In the genomic region with DNA sequence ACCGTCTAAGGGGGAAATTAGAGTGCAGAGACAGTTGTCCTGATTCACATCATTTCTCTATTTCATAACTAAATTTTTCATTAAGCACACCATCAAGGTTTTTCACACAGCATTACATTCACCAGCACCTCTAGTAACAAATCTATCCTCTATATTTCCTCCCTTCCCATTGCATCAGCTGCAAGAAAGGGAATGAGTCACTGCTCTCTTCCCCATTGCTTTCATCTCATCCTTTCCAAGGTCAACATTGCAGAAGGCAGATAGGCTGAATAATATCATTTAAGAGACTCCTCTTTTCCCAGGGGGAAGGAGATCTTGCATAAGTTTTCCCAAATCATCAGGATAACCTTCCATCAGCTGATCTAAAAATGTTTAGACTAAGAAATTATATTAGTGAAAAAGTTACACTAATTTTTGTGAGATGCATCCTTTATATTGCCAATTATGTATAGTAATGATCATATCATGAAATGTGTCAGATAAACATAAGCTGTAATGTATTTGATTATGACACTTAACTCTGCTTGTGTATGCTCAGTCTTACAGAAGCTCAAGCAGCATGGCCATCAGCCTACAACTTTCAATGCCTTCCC, we compare ENCODE assay signal across 9 cellular contexts. TPM values are rescaled to one million over a fixed set of nuclear protein-coding genes. Genes with fewer than 3 reads are reported as not detected.
A peak's percentile ranks its signal among the peaks of the same experiment; 100 is the strongest.
DNase-seq lines count a peak whose midpoint lies in the region; ATAC-seq lines count a peak whose summit lies in the region.
"Had no signal": no experiment of that assay in that cellular context is flagged by ENCODE, and none has a peak within 500 bp of the region (broad histone marks: within the 10 kb centered on the region; RNA-seq: fewer than 3 reads in every experiment).

No MANE protein-coding gene starts in this region.

- peak; percentile 64 for DNase-seq in Caki2 (ENCODE audit: low read depth)
- peak; percentile 15 for DNase-seq in HuH-7 (ENCODE audit: low spot score)
- DNase-seq in activated naive CD8-positive, alpha-beta T cell treated with anti-CD3 and anti-CD28 coated beads, Interleukin-2, amount 50 U/mL, for 24 hours: no peak
- DNase-seq in mesenchymal stem cell: peak; percentile 77
- no peak for DNase-seq in NCI-H2227 treated with DMSO at 0.1 percent for 48 hours (lab: John Stamatoyannopoulos, UW)
- DNase-seq in NCI-H1417 (lab: John Stamatoyannopoulos, UW): no peak
- DNase-seq in NCI-H82 treated with DMSO at 0.1 percent for 48 hours (lab: John Stamatoyannopoulos, UW; ENCODE audit: unreplicated experiment): no peak
- DNase-seq: heart left ventricle had no signal

- H3K4me1 Mint-ChIP-seq in activated naive CD8-positive, alpha-beta T cell treated with anti-CD3 and anti-CD28 coated beads, Interleukin-2, amount 50 U/mL, for 24 hours: peaks cover 55% of the 10 kb centered on the region

- peak overlapping the region; percentile 79 for H3K27ac Mint-ChIP-seq in activated naive CD8-positive, alpha-beta T cell treated with anti-CD3 and anti-CD28 coated beads, Interleukin-2, amount 50 U/mL, for 24 hours

- H3K18ac ChIP-seq in mesenchymal stem cell (ENCODE audit: low read depth in 1 of 2, low read length in 2 of 2): no peak overlapping the region

- ATAC-seq in activated naive CD8-positive, alpha-beta T cell treated with anti-CD3 and anti-CD28 coated beads, Interleukin-2, amount 50 U/mL, for 24 hours: no peak
- no peak for ATAC-seq in GM21515 (IDR thresholded peaks at IDR 0.05; ENCODE audit: unreplicated experiment)

- no peak overlapping the region for H3K14ac ChIP-seq in mesenchymal stem cell (ENCODE audit: low read length in 2 of 2)

- H2BK5ac ChIP-seq in mesenchymal stem cell (ENCODE audit: low read depth, low read length, poor library complexity, severe bottlenecking): no peak overlapping the region

- no peaks in the 10 kb centered on the region for H3K36me3 ChIP-seq in mesenchymal stem cell (ENCODE audit: control insufficient read depth in 1 of 2, insufficient read depth in 2 of 2, low read depth in 1 of 2, low read length in 2 of 2)
- H3K36me3 ChIP-seq: heart left ventricle had no signal

- H4K91ac ChIP-seq in mesenchymal stem cell (ENCODE audit: low read length): no peak overlapping the region

- no peak overlapping the region for H4K8ac ChIP-seq in mesenchymal stem cell (ENCODE audit: low read length)

- peak overlapping the region; percentile 72 for H3K9ac ChIP-seq in mesenchymal stem cell (ENCODE audit: low read length)

- in situ Hi-C loops in Caki2 (cut with HindIII; ENCODE audit: low pct_unique_long_range_greater_than_20kb, low sequenced_read_pairs): no loop called here

- peak overlapping the region; percentile 65 for H3K27ac ChIP-seq in mesenchymal stem cell (ENCODE audit: low read length, poor library complexity, severe bottlenecking)

- H3K4me1 ChIP-seq in mesenchymal stem cell (ENCODE audit: control insufficient read depth, insufficient read depth, low read depth, low read length): peaks cover 4% of the 10 kb centered on the region

- H2BK15ac ChIP-seq in mesenchymal stem cell (ENCODE audit: low read depth, poor library complexity, severe bottlenecking): no peak overlapping the region

- H2AK5ac ChIP-seq in mesenchymal stem cell (ENCODE audit: low read length, severe bottlenecking): no peak overlapping the region

- WGBS in mesenchymal stem cell: 93% methylated on average over 1 of the region's 1 CpG

- H3K79me1 ChIP-seq in mesenchymal stem cell (replicated peaks; ENCODE audit: low read length, poor library complexity, severe bottlenecking): peaks cover 16% of the 10 kb centered on the region

- peaks cover 30% of the 10 kb centered on the region for H3K36me3 Mint-ChIP-seq in activated naive CD8-positive, alpha-beta T cell treated with anti-CD3 and anti-CD28 coated beads, Interleukin-2, amount 50 U/mL, for 24 hours (ENCODE audit: low read depth)

- no peak overlapping the region for H3K4me2 ChIP-seq in mesenchymal stem cell (ENCODE audit: low read length, poor library complexity, severe bottlenecking)

- H3K4me3 ChIP-seq in mesenchymal stem cell (ENCODE audit: insufficient read depth in 1 of 2, low read depth in 1 of 2, low read length in 2 of 2): peak overlapping the region in 1 of 2 experiments; percentile 24
- H3K4me3 ChIP-seq: heart left ventricle had no signal

- H3K9me3 ChIP-seq in mesenchymal stem cell (ENCODE audit: control insufficient read depth, low read length): no peaks in the 10 kb centered on the region
- H3K9me3 ChIP-seq: heart left ventricle had no signal

- H2AFZ ChIP-seq in mesenchymal stem cell (ENCODE audit: low read depth, low read length): no peak overlapping the region

- no peak overlapping the region for H3K4ac ChIP-seq in mesenchymal stem cell (ENCODE audit: low read depth in 1 of 2, low read length in 2 of 2)

- peak overlapping the region; percentile 24 for H3K4me3 Mint-ChIP-seq in activated naive CD8-positive, alpha-beta T cell treated with anti-CD3 and anti-CD28 coated beads, Interleukin-2, amount 50 U/mL, for 24 hours

- no peak overlapping the region for H3K23ac ChIP-seq in mesenchymal stem cell (ENCODE audit: low read length in 2 of 2)

- H2BK12ac ChIP-seq in mesenchymal stem cell (ENCODE audit: low read length in 2 of 2): no peak overlapping the region

- H3K27me3 Mint-ChIP-seq in activated naive CD8-positive, alpha-beta T cell treated with anti-CD3 and anti-CD28 coated beads, Interleukin-2, amount 50 U/mL, for 24 hours: peaks cover 6% of the 10 kb centered on the region

- no peaks in the 10 kb centered on the region for H3K9me3 Mint-ChIP-seq in activated naive CD8-positive, alpha-beta T cell treated with anti-CD3 and anti-CD28 coated beads, Interleukin-2, amount 50 U/mL, for 24 hours

- H2BK120ac ChIP-seq in mesenchymal stem cell (ENCODE audit: low read depth, low read length): no peak overlapping the region

- H3K27me3 ChIP-seq in mesenchymal stem cell (ENCODE audit: control insufficient read depth in 1 of 2, insufficient read depth in 1 of 2, low read length in 2 of 2): no peaks in the 10 kb centered on the region
- H3K27me3 ChIP-seq: heart left ventricle had no signal

RNA-seq across cellular contexts. Expression of a gene that starts 4.3 kb away (rescaled TPM):
- total RNA-seq in Caki2 (2014; rRNA removed; shearing (Covaris generic); ENCODE audit: low replicate concordance): 24.4 and 29.6 TPM in 2 replicates
- polyA plus RNA-seq in mesenchymal stem cell (2013, experiment 1 of 2): 7.6 TPM
- polyA plus RNA-seq in mesenchymal stem cell (2013, experiment 2 of 2): 7.1 TPM

RNA-seq across cellular contexts. Expression of a gene that starts 4.5 kb away (rescaled TPM):
- 42.8 and 53.5 TPM in 2 replicates for total RNA-seq in Caki2 (2014; rRNA removed; shearing (Covaris generic); ENCODE audit: low replicate concordance)
- polyA plus RNA-seq in mesenchymal stem cell (2013, experiment 1 of 2): 5.2 TPM
- polyA plus RNA-seq in mesenchymal stem cell (2013, experiment 2 of 2): 4.1 TPM

Comparison
In these comparisons a context has a peak if more than half of its experiments do, and no peak if none do; other contexts are left out.
1. DNase-seq: peak in Caki2 (single experiment), HuH-7 (single experiment) and mesenchymal stem cell (single experiment); none in activated naive CD8-positive, alpha-beta T cell treated with anti-CD3 and anti-CD28 coated beads, Interleukin-2, amount 50 U/mL, for 24 hours (single experiment), NCI-H2227 treated with DMSO at 0.1 percent for 48 hours (single experiment), NCI-H1417 (0 of 3) and NCI-H82 treated with DMSO at 0.1 percent for 48 hours (single experiment).